Comparison of ENCODE assay signal across 8 cellular contexts in genomic region chr1:16048573-16049189, GRCh38. TPM values are rescaled to one million over a fixed set of nuclear protein-coding genes. Genes with fewer than 3 reads are reported as not detected.
A peak's percentile ranks its signal among the peaks of the same experiment; 100 is the strongest.
DNase-seq lines count a peak whose midpoint lies in the region; FAIRE-seq and TF ChIP-seq lines count a peak whose summit lies in the region.

No MANE protein-coding gene starts in this region.

- no peaks in the 10 kb centered on the region for H3K36me3 ChIP-seq in rectal smooth muscle tissue (ENCODE audit: control insufficient read depth, insufficient read depth, low read length)

- H3K4me3 ChIP-seq in rectal smooth muscle tissue (ENCODE audit: low read length): peak overlapping the region; percentile 40

- TF ChIP-seq POLR2A in GM12892 (IDR thresholded peaks at IDR 0.05; ENCODE audit: low read depth, low read length): no peak

- in situ Hi-C loops in KBM-7 (cut with MboI; ENCODE audit: low pct_unique_long_range_greater_than_20kb, low sequenced_read_pairs): no loop called here

- FAIRE-seq in GM12892 (lab: Jason Lieb, UNC) (no peak), HTR-8/SVneo (lab: Jason Lieb, UNC) (no peak)

- no peaks in the 10 kb centered on the region for H3K4me1 ChIP-seq in rectal smooth muscle tissue (ENCODE audit: control insufficient read depth, insufficient read depth, low read length)

- H3K27ac ChIP-seq in 22Rv1 (no peak overlapping the region), rectal smooth muscle tissue (ENCODE audit: low read depth, low read length) (no peak overlapping the region)

- peak; percentile 31; the same call in 1 of the 2 replicates for TF ChIP-seq CTCF in 22Rv1 (IDR thresholded peaks at IDR 0.05)

- H3K27me3 ChIP-seq in rectal smooth muscle tissue (ENCODE audit: control insufficient read depth, insufficient read depth, low read length): no peaks in the 10 kb centered on the region

- DNase-seq in KBM-7 (peak; percentile 51), glomerular visceral epithelial cell (ENCODE audit: extremely low spot score) (peak; percentile 30), GM12892 (ENCODE audit: insufficient read length) (no peak), NCI-H2107 treated with DMSO at 0.1 percent for 48 hours (lab: John Stamatoyannopoulos, UW; ENCODE audit: unreplicated experiment) (no peak), HTR-8/SVneo (ENCODE audit: insufficient read length, low spot score) (no peak)
- peak; percentile 65 for DNase-seq in activated CD8-positive, alpha-beta memory T cell treated with anti-CD3 and anti-CD28 coated beads, Interleukin-2, amount 50 U/mL, for 48 hours

- no peak overlapping the region for H3K9ac ChIP-seq in rectal smooth muscle tissue (ENCODE audit: low read length)

RNA-seq across cellular contexts. Expression of gene CLCNKB, which starts 5.1 kb away (rescaled TPM):
- polyA plus RNA-seq in GM12892 (2012; ENCODE audit: missing spikeins): not detected

RNA-seq across cellular contexts. Expression of gene FAM131C, which starts 24.8 kb away (rescaled TPM):
- polyA plus RNA-seq in GM12892 (2012; ENCODE audit: missing spikeins): 0.15 TPM

RNA-seq across cellular contexts. Expression of gene CLCNKA, which starts 26.8 kb away (rescaled TPM):
- polyA plus RNA-seq in GM12892 (2012; ENCODE audit: missing spikeins): 0.34 TPM

RNA-seq across cellular contexts. Expression of gene HSPB7, which starts 30.8 kb away (rescaled TPM):
- 0.34 TPM for polyA plus RNA-seq in GM12892 (2012; ENCODE audit: missing spikeins)

RNA-seq across cellular contexts. Expression of gene SRARP, which starts 44.6 kb away (rescaled TPM):
- not detected for polyA plus RNA-seq in GM12892 (2012; ENCODE audit: missing spikeins)

Comparison
In these comparisons a context has a peak if more than half of its experiments do, and no peak if none do; other contexts are left out.
1. DNase-seq: peak in KBM-7 (single experiment), activated CD8-positive, alpha-beta memory T cell treated with anti-CD3 and anti-CD28 coated beads, Interleukin-2, amount 50 U/mL, for 48 hours (single experiment) and glomerular visceral epithelial cell (single experiment); none in GM12892 (single experiment), NCI-H2107 treated with DMSO at 0.1 percent for 48 hours (single experiment) and HTR-8/SVneo (single experiment).